Comparison of ENCODE assay signal across 10 cellular contexts in the genomic region with DNA sequence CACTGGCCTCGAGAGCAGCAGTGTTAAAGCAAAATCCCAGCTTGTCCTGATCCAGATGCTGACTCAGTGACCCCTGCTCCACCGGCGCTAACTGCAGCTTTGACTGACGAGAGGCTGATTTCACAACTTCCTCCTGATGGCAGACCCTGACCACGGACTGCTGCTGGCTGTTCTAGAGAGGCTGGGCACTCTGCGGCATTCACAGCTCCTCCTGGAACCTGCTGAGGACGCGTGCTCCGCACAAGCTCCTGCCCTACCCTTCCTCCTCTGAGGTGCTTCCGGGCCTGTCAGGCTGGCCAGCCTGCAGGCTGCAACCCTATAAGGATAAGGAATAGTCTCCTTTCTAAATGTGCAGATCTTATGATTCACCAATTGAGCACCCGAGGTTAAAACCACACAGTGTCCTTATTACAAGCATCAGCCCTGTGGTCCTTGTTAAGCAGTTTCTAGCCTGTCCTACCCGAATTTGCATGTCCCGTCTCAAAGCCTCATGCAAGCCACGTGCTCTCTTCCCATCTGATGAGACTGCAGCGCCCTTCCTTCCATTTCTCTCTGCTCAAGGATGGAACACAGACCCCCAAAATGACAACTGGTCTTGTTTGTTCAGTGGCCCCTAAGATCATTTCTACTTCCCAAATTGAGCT. TPM values are rescaled to one million over a fixed set of nuclear protein-coding genes. Genes with fewer than 3 reads are reported as not detected.
DNase-seq lines count a peak whose midpoint lies in the region; ATAC-seq and TF ChIP-seq lines count a peak whose summit lies in the region.
"Had no signal": no experiment of that assay in that cellular context is flagged by ENCODE, and none has a peak within 500 bp of the region (broad histone marks: within the 10 kb centered on the region; RNA-seq: fewer than 3 reads in every experiment).

No MANE protein-coding gene starts in this region.

- no peak overlapping the region for H2AFZ ChIP-seq in GM23338

- H3K4me3 ChIP-seq in GM23338 (no peak overlapping the region), psoas muscle (no peak overlapping the region)

- H3K36me3 ChIP-seq in GM23338 (ENCODE audit: insufficient read depth) (peaks cover 8% of the 10 kb centered on the region; the same call in 1 of the 2 replicates), psoas muscle (ENCODE audit: insufficient read depth in 1 of 2, low read depth in 1 of 2) (peaks cover 12 to 96% of the 10 kb centered on the region in 2 donors)

- H3K36me3 Mint-ChIP-seq in GM23338 (ENCODE audit: low read depth), result peaks cover 53% of the 10 kb centered on the region

- H3K4me2 ChIP-seq in GM23338, result no peak overlapping the region

- H3K4me1 Mint-ChIP-seq in GM23338, result no peaks in the 10 kb centered on the region; the same call in 2 of the 3 replicates

- H4K20me1 ChIP-seq in GM23338 (replicated peaks; ENCODE audit: insufficient read depth), result no peaks in the 10 kb centered on the region

- H3K27ac ChIP-seq in GM23338 (ENCODE audit: low read depth) (no peak overlapping the region), psoas muscle (no peak overlapping the region)

- H3K27me3 ChIP-seq in GM23338 (ENCODE audit: insufficient read depth) (no peaks in the 10 kb centered on the region), psoas muscle (ENCODE audit: insufficient read depth in 3 of 3, low read length in 2 of 3) (no peaks in the 10 kb centered on the region)

- H3K27me3 Mint-ChIP-seq in GM23338 (ENCODE audit: insufficient read depth, low read depth, poor library complexity), result peaks cover 2% of the 10 kb centered on the region

- H3K9me2 ChIP-seq in GM23338 (ENCODE audit: insufficient read depth), result no peaks in the 10 kb centered on the region

- H3K9me3 ChIP-seq in psoas muscle, result no peaks in the 10 kb centered on the region

- WGBS in psoas muscle, 3 donors, result 78 to 82% (median 80%) methylated on average over 15 of the region's 15 CpGs

- TF ChIP-seq CTCF in GM23338 (conservative IDR thresholded peaks at IDR 0.05; ENCODE audit: low read depth in 2 of 2) (no peak), psoas muscle (IDR thresholded peaks at IDR 0.05) (no peak), GM10248 (IDR thresholded peaks at IDR 0.05; ENCODE audit: control extremely low read depth, extremely low read depth, low read depth, missing control alignments) (no peak)

- ATAC-seq in GM23338 (no peak), psoas muscle (peak in 3 of 4 donors; percentile 21 to 37 (median 36)), GM18498 (IDR thresholded peaks at IDR 0.05; ENCODE audit: unreplicated experiment) (no peak), GM21737 (IDR thresholded peaks at IDR 0.05; ENCODE audit: unreplicated experiment) (no peak)

- no peaks in the 10 kb centered on the region for H3K79me2 ChIP-seq in GM23338 (replicated peaks; ENCODE audit: insufficient read depth)

- H3K27ac Mint-ChIP-seq in GM23338, result 0 out of 2 replicates have a peak overlapping the region, but pooled peaks have one; percentile 4

- POLR2A ChIA-PET in GM10248 (lab: Yijun Ruan, JAX), result interaction anchor here (1.0 kb wide), 1 partner anchor 14 kb away, joined by 3 read pairs; no protein-coding TSS in a partner anchor

- DNase-seq in GM23338 (ENCODE audit: low spot score), result no peak
- DNase-seq in SIG-M5 treated with dmso at 0.1 percent for 504 hours (lab: John Stamatoyannopoulos, UW; ENCODE audit: unreplicated experiment), result peak; percentile 84
- peak; percentile 60 for DNase-seq in fibroblast of gingiva (ENCODE audit: low read depth)
- DNase-seq in psoas muscle, result no peak
- no peak for DNase-seq in iPS-NIHi7 (ENCODE audit: extremely low spot score)
- no peak for DNase-seq in GM10248 (ENCODE audit: extremely low spot score)
- DNase-seq: NCI-H774; stimulated activated CD4-positive, alpha-beta T cell treated with anti-CD3 and anti-CD28 coated beads, Interleukin-1b, Interleukin-23, amount 100 ng/mL, for 48 hours had no signal

- H3K4me3 Mint-ChIP-seq in GM23338, result no peak overlapping the region

- H3K4me1 ChIP-seq in GM23338 (ENCODE audit: insufficient read depth) (no peaks in the 10 kb centered on the region), psoas muscle (no peaks in the 10 kb centered on the region)

- CTCF ChIA-PET in GM10248 (lab: Yijun Ruan, JAX), result interaction anchor here (1.3 kb wide), 1 partner anchor 10 kb away, joined by 3 read pairs; no protein-coding TSS in a partner anchor

- H3K9me3 Mint-ChIP-seq in GM23338, result no peaks in the 10 kb centered on the region; the same call in 2 of the 3 replicates

- intact Hi-C loops in psoas muscle (cut with DNase I), result no loop called here

- no peaks in the 10 kb centered on the region for H3F3A ChIP-seq in GM23338 (replicated peaks; ENCODE audit: low read depth)

TF ChIP-seq in GM23338, 12 proteins besides CTCF, POLR2A, EP300 and RAD21 (continues in another document):
- no peak for TF ChIP-seq ZNF331 (CRISPR knock-in tag; IDR thresholded peaks at IDR 0.05; ENCODE audit: low read depth)
- TF ChIP-seq, protein P1, sequence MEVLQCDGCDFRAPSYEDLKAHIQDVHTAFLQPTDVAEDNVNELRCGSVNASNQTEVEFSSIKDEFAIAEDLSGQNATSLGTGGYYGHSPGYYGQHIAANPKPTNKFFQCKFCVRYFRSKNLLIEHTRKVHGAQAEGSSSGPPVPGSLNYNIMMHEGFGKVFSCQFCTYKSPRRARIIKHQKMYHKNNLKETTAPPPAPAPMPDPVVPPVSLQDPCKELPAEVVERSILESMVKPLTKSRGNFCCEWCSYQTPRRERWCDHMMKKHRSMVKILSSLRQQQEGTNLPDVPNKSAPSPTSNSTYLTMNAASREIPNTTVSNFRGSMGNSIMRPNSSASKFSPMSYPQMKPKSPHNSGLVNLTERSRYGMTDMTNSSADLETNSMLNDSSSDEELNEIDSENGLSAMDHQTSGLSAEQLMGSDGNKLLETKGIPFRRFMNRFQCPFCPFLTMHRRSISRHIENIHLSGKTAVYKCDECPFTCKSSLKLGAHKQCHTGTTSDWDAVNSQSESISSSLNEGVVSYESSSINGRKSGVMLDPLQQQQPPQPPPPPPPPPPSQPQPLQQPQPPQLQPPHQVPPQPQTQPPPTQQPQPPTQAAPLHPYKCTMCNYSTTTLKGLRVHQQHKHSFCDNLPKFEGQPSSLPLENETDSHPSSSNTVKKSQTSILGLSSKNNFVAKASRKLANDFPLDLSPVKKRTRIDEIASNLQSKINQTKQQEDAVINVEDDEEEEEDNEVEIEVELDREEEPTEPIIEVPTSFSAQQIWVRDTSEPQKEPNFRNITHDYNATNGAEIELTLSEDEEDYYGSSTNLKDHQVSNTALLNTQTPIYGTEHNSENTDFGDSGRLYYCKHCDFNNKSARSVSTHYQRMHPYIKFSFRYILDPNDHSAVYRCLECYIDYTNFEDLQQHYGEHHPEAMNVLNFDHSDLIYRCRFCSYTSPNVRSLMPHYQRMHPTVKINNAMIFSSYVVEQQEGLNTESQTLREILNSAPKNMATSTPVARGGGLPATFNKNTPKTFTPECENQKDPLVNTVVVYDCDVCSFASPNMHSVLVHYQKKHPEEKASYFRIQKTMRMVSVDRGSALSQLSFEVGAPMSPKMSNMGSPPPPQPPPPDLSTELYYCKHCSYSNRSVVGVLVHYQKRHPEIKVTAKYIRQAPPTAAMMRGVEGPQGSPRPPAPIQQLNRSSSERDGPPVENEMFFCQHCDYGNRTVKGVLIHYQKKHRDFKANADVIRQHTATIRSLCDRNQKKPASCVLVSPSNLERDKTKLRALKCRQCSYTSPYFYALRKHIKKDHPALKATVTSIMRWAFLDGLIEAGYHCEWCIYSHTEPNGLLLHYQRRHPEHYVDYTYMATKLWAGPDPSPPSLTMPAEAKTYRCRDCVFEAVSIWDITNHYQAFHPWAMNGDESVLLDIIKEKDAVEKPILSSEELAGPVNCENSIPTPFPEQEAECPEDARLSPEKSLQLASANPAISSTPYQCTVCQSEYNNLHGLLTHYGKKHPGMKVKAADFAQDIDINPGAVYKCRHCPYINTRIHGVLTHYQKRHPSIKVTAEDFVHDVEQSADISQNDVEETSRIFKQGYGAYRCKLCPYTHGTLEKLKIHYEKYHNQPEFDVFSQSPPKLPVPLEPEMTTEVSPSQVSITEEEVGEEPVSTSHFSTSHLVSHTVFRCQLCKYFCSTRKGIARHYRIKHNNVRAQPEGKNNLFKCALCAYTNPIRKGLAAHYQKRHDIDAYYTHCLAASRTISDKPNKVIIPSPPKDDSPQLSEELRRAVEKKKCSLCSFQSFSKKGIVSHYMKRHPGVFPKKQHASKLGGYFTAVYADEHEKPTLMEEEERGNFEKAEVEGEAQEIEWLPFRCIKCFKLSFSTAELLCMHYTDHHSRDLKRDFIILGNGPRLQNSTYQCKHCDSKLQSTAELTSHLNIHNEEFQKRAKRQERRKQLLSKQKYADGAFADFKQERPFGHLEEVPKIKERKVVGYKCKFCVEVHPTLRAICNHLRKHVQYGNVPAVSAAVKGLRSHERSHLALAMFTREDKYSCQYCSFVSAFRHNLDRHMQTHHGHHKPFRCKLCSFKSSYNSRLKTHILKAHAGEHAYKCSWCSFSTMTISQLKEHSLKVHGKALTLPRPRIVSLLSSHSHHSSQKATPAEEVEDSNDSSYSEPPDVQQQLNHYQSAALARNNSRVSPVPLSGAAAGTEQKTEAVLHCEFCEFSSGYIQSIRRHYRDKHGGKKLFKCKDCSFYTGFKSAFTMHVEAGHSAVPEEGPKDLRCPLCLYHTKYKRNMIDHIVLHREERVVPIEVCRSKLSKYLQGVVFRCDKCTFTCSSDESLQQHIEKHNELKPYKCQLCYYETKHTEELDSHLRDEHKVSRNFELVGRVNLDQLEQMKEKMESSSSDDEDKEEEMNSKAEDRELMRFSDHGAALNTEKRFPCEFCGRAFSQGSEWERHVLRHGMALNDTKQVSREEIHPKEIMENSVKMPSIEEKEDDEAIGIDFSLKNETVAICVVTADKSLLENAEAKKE (CRISPR knock-in tag; IDR thresholded peaks at IDR 0.05), result no peak
- TF ChIP-seq EZH2phosphoT487 (IDR thresholded peaks at IDR 0.05; ENCODE audit: unreplicated experiment), result no peak
- no peak for TF ChIP-seq POLR2AphosphoS5 (IDR thresholded peaks at IDR 0.05; ENCODE audit: low read depth)
- no peak for TF ChIP-seq NANOG (IDR thresholded peaks at IDR 0.05; ENCODE audit: borderline replicate concordance)
- TF ChIP-seq ZNF114 (CRISPR knock-in tag; IDR thresholded peaks at IDR 0.05), result no peak
- TF ChIP-seq EZH2 (IDR thresholded peaks at IDR 0.05; ENCODE audit: low read depth, unreplicated experiment), result no peak

RNA-seq across cellular contexts. Expression of a gene that starts 35.5 kb away (rescaled TPM):
- 76.5 and 91.2 TPM in 2 replicates for total RNA-seq in GM23338 (2014; rRNA removed; shearing (Covaris generic))
- 34.0 and 38.7 TPM in 2 replicates for polyA plus RNA-seq in GM23338 (2016; fragmentation: Nextera tagmentation; extraction: Ambion mirVana)
- total RNA-seq in psoas muscle, result 1 to 10 TPM; 2.2 to 3.8 (median 3.2) TPM
- polyA plus RNA-seq in psoas muscle, result 1 to 10 TPM; 1.9 to 3.3 (median 1.9) TPM

Comparison
In these comparisons a context has a peak if more than half of its experiments do, and no peak if none do; other contexts are left out.
1. ATAC-seq: peak in psoas muscle (3 of 4); none in GM23338 (single experiment), GM18498 (single experiment) and GM21737 (single experiment).
2. DNase-seq: peak in SIG-M5 treated with dmso at 0.1 percent for 504 hours (single experiment) and fibroblast of gingiva (single experiment); none in GM23338 (single experiment), psoas muscle (0 of 2), iPS-NIHi7 (single experiment) and GM10248 (single experiment).
3. RNA of a gene that starts 35.5 kb away (total RNA-seq): 76.5 to 91.2 TPM in GM23338; 2.2 to 3.8 TPM in psoas muscle; every median in the first group is over 10 times any median in the second.